Comparison of ENCODE assay signal across 18 cellular contexts in the genomic region with DNA sequence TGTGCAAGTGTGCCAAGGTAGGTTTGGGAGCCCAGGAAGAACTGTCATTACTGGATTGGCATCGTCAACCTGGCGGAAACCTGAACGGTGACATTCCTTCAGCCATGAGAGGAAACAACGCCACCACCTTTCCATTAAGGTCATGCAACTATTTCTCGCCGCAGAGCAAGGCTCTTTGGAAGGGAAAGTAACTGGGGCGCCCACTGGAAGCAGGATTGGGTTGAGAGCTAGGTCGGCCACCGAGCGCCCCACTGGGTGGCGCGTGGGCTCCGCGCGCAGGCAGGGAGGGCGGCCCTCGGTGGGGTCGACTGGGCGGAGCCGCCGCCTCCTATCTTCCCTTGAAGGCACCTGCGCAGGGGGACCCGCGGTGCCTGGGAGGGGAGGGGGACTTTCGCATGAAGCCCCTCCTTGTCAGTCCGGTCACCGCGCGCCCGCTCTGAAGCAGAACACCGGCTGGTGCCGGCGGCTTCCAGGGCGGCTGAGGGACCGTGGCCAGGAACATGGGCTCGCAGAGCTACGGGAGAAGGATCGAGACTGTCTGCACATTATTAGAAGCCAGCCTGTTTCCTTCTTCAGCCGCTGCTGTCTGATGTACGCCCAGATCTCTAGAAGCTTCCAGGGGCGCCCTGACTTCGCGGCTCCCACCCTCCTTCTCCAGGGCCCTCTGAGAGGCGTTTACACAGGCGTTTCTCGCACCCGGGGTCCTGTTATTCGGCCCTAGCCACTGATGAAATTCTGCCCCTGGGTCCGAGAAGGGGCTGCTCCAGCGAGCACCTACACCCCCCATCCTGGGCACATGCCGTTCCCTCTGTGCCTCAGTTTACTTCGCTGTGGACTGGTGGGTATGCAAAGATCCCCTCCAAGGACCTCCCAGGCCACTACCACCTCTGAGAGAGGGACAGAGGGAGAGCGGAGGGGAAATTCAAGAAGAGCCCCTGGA. TPM values are rescaled to one million over a fixed set of nuclear protein-coding genes. Genes with fewer than 3 reads are reported as not detected.
DNase-seq lines count a peak whose midpoint lies in the region; ATAC-seq, FAIRE-seq and TF ChIP-seq lines count a peak whose summit lies in the region.
"Had no signal": no experiment of that assay in that cellular context is flagged by ENCODE, and none has a peak within 500 bp of the region (broad histone marks: within the 10 kb centered on the region; RNA-seq: fewer than 3 reads in every experiment).

No MANE protein-coding gene starts in this region.

- H3K4me1 ChIP-seq in thyroid gland: peaks cover 0 to 4% of the 10 kb centered on the region in 2 donors

- no peaks in the 10 kb centered on the region for H3K27me3 ChIP-seq in thyroid gland

- 21 to 36% methylated on average over 22 to 39 of the region's 53 CpGs for WGBS in lower leg skin, 2 donors
- 32 to 40% methylated on average over 19 to 30 of the region's 53 CpGs for WGBS in thyroid gland, 2 donors

- H3K36me3 Mint-ChIP-seq in stimulated activated effector memory CD8-positive, alpha-beta T cell treated with anti-CD3 and anti-CD28 coated beads, Interleukin-12 subunit alpha, Interleukin-12 subunit beta, amount 100 ng/mL, for 72 hours: no peaks in the 10 kb centered on the region

- H3K4me1 Mint-ChIP-seq in stimulated activated effector memory CD8-positive, alpha-beta T cell treated with anti-CD3 and anti-CD28 coated beads, Interleukin-12 subunit alpha, Interleukin-12 subunit beta, amount 100 ng/mL, for 72 hours: no peaks in the 10 kb centered on the region

- TF ChIP-seq CTCF in lower leg skin (IDR thresholded peaks at IDR 0.05) (no peak), thyroid gland (IDR thresholded peaks at IDR 0.05) (peak in 3 of 6 experiments; percentile 41 to 58 (median 44))

- no peaks in the 10 kb centered on the region for H3K36me3 ChIP-seq in thyroid gland
- H3K36me3 ChIP-seq: neutrophil, thoracic aorta had no signal

- no peak overlapping the region for H3K4me3 Mint-ChIP-seq in stimulated activated effector memory CD8-positive, alpha-beta T cell treated with anti-CD3 and anti-CD28 coated beads, Interleukin-12 subunit alpha, Interleukin-12 subunit beta, amount 100 ng/mL, for 72 hours

- FAIRE-seq in H54 (lab: Jason Lieb, UNC): no peak
- FAIRE-seq: endometrium had no signal

- peak; percentile 42 for ATAC-seq in Right ventricle myocardium inferior
- no peak for ATAC-seq in left cardiac atrium
- peak; percentile 56 for ATAC-seq in esophagus mucosa
- ATAC-seq in stimulated activated effector memory CD8-positive, alpha-beta T cell treated with anti-CD3 and anti-CD28 coated beads, Interleukin-12 subunit alpha, Interleukin-12 subunit beta, amount 100 ng/mL, for 72 hours: no peak

- no peak overlapping the region for H3K27ac Mint-ChIP-seq in stimulated activated effector memory CD8-positive, alpha-beta T cell treated with anti-CD3 and anti-CD28 coated beads, Interleukin-12 subunit alpha, Interleukin-12 subunit beta, amount 100 ng/mL, for 72 hours

- H3K9me3 Mint-ChIP-seq in stimulated activated effector memory CD8-positive, alpha-beta T cell treated with anti-CD3 and anti-CD28 coated beads, Interleukin-12 subunit alpha, Interleukin-12 subunit beta, amount 100 ng/mL, for 72 hours: no peaks in the 10 kb centered on the region

- intact Hi-C loops in Right ventricle myocardium inferior (cut with DNase I): no loop called here
- intact Hi-C loops in left cardiac atrium (cut with DNase I): no loop called here
- intact Hi-C loops in lower leg skin (cut with DNase I; ENCODE audit: low total_unique reads): no loop called here
- intact Hi-C loops in thyroid gland (cut with DNase I): no loop called here

- DNase-seq in Right ventricle myocardium inferior (ENCODE audit: missing footprints) (no peak), left cardiac atrium (no peak), lower leg skin (ENCODE audit: low spot score in 2 of 2) (peak in 1 of 2 donors; percentile 79), thyroid gland (peak; percentile 46 to 54), NCI-H510A treated with DMSO at 0.1 percent for 48 hours (lab: John Stamatoyannopoulos, UW) (no peak), H54 (ENCODE audit: insufficient read length, low spot score) (no peak)
- DNase-seq in stimulated activated effector memory CD8-positive, alpha-beta T cell treated with anti-CD3 and anti-CD28 coated beads, Interleukin-12 subunit alpha, Interleukin-12 subunit beta, amount 100 ng/mL, for 72 hours (ENCODE audit: low spot score in 2 of 2): no peak
- DNase-seq: activated CD4-positive, alpha-beta T cell treated with anti-CD3 and anti-CD28 coated beads, Interleukin-2, amount 50 U/mL, for 1 hour; HCEC 1CT; NCI-H526 treated with DMSO at 0.1 percent for 48 hours; T-helper 2 cell had no signal

- no peak overlapping the region for H3K27ac ChIP-seq in thyroid gland
- H3K27ac ChIP-seq: neutrophil, RWPE1, thoracic aorta had no signal

- H3K4me3 ChIP-seq in lower leg skin (ENCODE audit: low read depth, poor library complexity, severe bottlenecking): peak overlapping the region; percentile 11
- H3K4me3 ChIP-seq in thyroid gland (replicated peaks in 1 of 3): peak overlapping the region in 1 of 3 donors; percentile 12
- H3K4me3 ChIP-seq: thoracic aorta had no signal

- H3K9me3 ChIP-seq in thyroid gland: no peaks in the 10 kb centered on the region
- H3K9me3 ChIP-seq: neutrophil, thoracic aorta had no signal

- TF ChIP-seq POLR2A in lower leg skin (IDR thresholded peaks at IDR 0.05) (no peak), thyroid gland (IDR thresholded peaks at IDR 0.05) (no peak), H54 (IDR thresholded peaks at IDR 0.05; ENCODE audit: low read depth, low read length) (no peak)

RNA-seq across cellular contexts. Expression of a gene that starts 27.3 kb away (rescaled TPM):
- total RNA-seq in Right ventricle myocardium inferior: 8.7 TPM
- 1 to 10 TPM; 5.8 to 7.8 TPM for total RNA-seq in left cardiac atrium
- 382 TPM for total RNA-seq in esophagus mucosa
- 10 to 100 TPM in 2 of 4 donors, 1 to 10 TPM in 2; 5.7 to 24.8 (median 9.4) TPM for total RNA-seq in lower leg skin
- 10 to 100 TPM in 3 of 4 donors, 1 to 10 TPM in 1; 5.6 to 19.3 (median 13.3) TPM for total RNA-seq in thyroid gland
- total RNA-seq: LHCN-M2, lung microvascular endothelial cell, thoracic aorta had no signal

Comparison
In these comparisons a context has a peak if more than half of its experiments do, and no peak if none do; other contexts are left out.
1. ATAC-seq: peak in Right ventricle myocardium inferior (single experiment) and esophagus mucosa (single experiment); none in left cardiac atrium (0 of 2) and stimulated activated effector memory CD8-positive, alpha-beta T cell treated with anti-CD3 and anti-CD28 coated beads, Interleukin-12 subunit alpha, Interleukin-12 subunit beta, amount 100 ng/mL, for 72 hours (single experiment).
2. DNase-seq: peak in thyroid gland (2 of 2); none in Right ventricle myocardium inferior (single experiment), left cardiac atrium (single experiment), stimulated activated effector memory CD8-positive, alpha-beta T cell treated with anti-CD3 and anti-CD28 coated beads, Interleukin-12 subunit alpha, Interleukin-12 subunit beta, amount 100 ng/mL, for 72 hours (0 of 2), NCI-H510A treated with DMSO at 0.1 percent for 48 hours (single experiment) and H54 (single experiment).
3. RNA of a gene that starts 27.3 kb away (total RNA-seq): 382 TPM in esophagus mucosa (single experiment); 5.6 to 19.3 TPM in thyroid gland, 5.7 to 24.8 TPM in lower leg skin, 8.7 TPM in Right ventricle myocardium inferior (single experiment) and 5.8 to 7.8 TPM in left cardiac atrium; every median in the first group is over 10 times any median in the second.